In genomic region chr17:60577147-60577925, GRCh38 we compare ENCODE assay signal across 8 cellular contexts. TPM values are rescaled to one million over a fixed set of nuclear protein-coding genes. Genes with fewer than 3 reads are reported as not detected.
DNase-seq lines count a peak whose midpoint lies in the region; ATAC-seq and TF ChIP-seq lines count a peak whose summit lies in the region.

No MANE protein-coding gene starts in this region.

- H3K79me2 ChIP-seq in mesendoderm (ENCODE audit: control insufficient read depth, insufficient read depth, low read length) = no peaks in the 10 kb centered on the region

- H2AK5ac ChIP-seq in mesendoderm (ENCODE audit: low read length) = no peak overlapping the region

- H3K18ac ChIP-seq in mesendoderm (ENCODE audit: low read length) = no peak overlapping the region

- no peak overlapping the region for H3K23ac ChIP-seq in mesendoderm (ENCODE audit: low read length)

- H3K4me1 ChIP-seq in body of pancreas (peaks cover 3% of the 10 kb centered on the region), mesendoderm (ENCODE audit: control insufficient read depth, low read depth, low read length) (no peaks in the 10 kb centered on the region)

- no peak overlapping the region for H2BK120ac ChIP-seq in mesendoderm (ENCODE audit: low read depth, low read length)

- peak in 4 of 7 experiments; percentile 24 to 49 (median 30) for TF ChIP-seq CTCF in body of pancreas (IDR thresholded peaks at IDR 0.05)

- no peak for TF ChIP-seq POLR2A in body of pancreas (IDR thresholded peaks at IDR 0.05)

- H3K36me3 Mint-ChIP-seq in activated naive CD4-positive, alpha-beta T cell treated with anti-CD3 and anti-CD28 coated beads, Interleukin-2, amount 10 ng/mL, durations not matched to agents 7 days and 5 days = no peaks in the 10 kb centered on the region

- no peak overlapping the region for H3K4ac ChIP-seq in mesendoderm (ENCODE audit: low read depth, low read length)

- H3K27me3 ChIP-seq in body of pancreas = no peaks in the 10 kb centered on the region
- H3K27me3 ChIP-seq in mesendoderm (ENCODE audit: insufficient read depth, low read length, poor library complexity) = no peaks in the 10 kb centered on the region

- no peak overlapping the region for H3K27ac Mint-ChIP-seq in activated naive CD4-positive, alpha-beta T cell treated with anti-CD3 and anti-CD28 coated beads, Interleukin-2, amount 10 ng/mL, durations not matched to agents 7 days and 5 days
- peak overlapping the region; percentile 17 to 89 for H3K27ac Mint-ChIP-seq in stimulated activated naive CD8-positive, alpha-beta T cell treated with anti-CD3 and anti-CD28 coated beads, Interleukin-15, amount 100 ng/mL, for 72 hours

- no peaks in the 10 kb centered on the region for H3K36me3 ChIP-seq in body of pancreas (replicated peaks in 1 of 2; ENCODE audit: insufficient read depth in 1 of 2, low read depth in 2 of 2)
- H3K36me3 ChIP-seq in mesendoderm (ENCODE audit: control insufficient read depth, insufficient read depth, low read length) = no peaks in the 10 kb centered on the region

- no peak overlapping the region for H4K5ac ChIP-seq in mesendoderm (ENCODE audit: low read length)

- H3K27me3 Mint-ChIP-seq in activated naive CD4-positive, alpha-beta T cell treated with anti-CD3 and anti-CD28 coated beads, Interleukin-2, amount 10 ng/mL, durations not matched to agents 7 days and 5 days = peaks cover 12% of the 10 kb centered on the region
- peaks cover 5% of the 10 kb centered on the region for H3K27me3 Mint-ChIP-seq in stimulated activated naive CD8-positive, alpha-beta T cell treated with anti-CD3 and anti-CD28 coated beads, Interleukin-15, amount 100 ng/mL, for 72 hours

- ATAC-seq in body of pancreas (no peak), HG02852 (IDR thresholded peaks at IDR 0.05; ENCODE audit: unreplicated experiment) (no peak)
- ATAC-seq in stimulated activated naive CD8-positive, alpha-beta T cell treated with anti-CD3 and anti-CD28 coated beads, Interleukin-15, amount 100 ng/mL, for 72 hours = peak; percentile 50

- 33 to 39% methylated on average over 7 of the region's 7 CpGs for WGBS in body of pancreas, 2 donors
- WGBS in mesendoderm (ENCODE audit: extremely low coverage, insufficient coverage, low lambda C conversion rate) = no CpG with 5 or more reads among the region's 7 CpGs

- no peak overlapping the region for H3K4me2 ChIP-seq in mesendoderm (ENCODE audit: low read length)

- no peak overlapping the region for H2BK5ac ChIP-seq in mesendoderm (ENCODE audit: low read length)

- H3K4me3 Mint-ChIP-seq in activated naive CD4-positive, alpha-beta T cell treated with anti-CD3 and anti-CD28 coated beads, Interleukin-2, amount 10 ng/mL, durations not matched to agents 7 days and 5 days = peak overlapping the region; percentile 69
- peak overlapping the region; percentile 60 to 66 for H3K4me3 Mint-ChIP-seq in stimulated activated naive CD8-positive, alpha-beta T cell treated with anti-CD3 and anti-CD28 coated beads, Interleukin-15, amount 100 ng/mL, for 72 hours

- no peaks in the 10 kb centered on the region for H3K79me1 ChIP-seq in mesendoderm (ENCODE audit: low read length)

- no peak overlapping the region for H2BK15ac ChIP-seq in mesendoderm (replicated peaks; ENCODE audit: low read depth)

- H3K9me3 ChIP-seq in body of pancreas = no peaks in the 10 kb centered on the region

- H3K9me3 Mint-ChIP-seq in activated naive CD4-positive, alpha-beta T cell treated with anti-CD3 and anti-CD28 coated beads, Interleukin-2, amount 10 ng/mL, durations not matched to agents 7 days and 5 days = no peaks in the 10 kb centered on the region
- H3K9me3 Mint-ChIP-seq in stimulated activated naive CD8-positive, alpha-beta T cell treated with anti-CD3 and anti-CD28 coated beads, Interleukin-15, amount 100 ng/mL, for 72 hours = no peaks in the 10 kb centered on the region

- intact Hi-C loops in body of pancreas (cut with DNase I) = no loop called here

- CTCF ChIA-PET in activated naive CD4-positive, alpha-beta T cell treated with anti-CD3 and anti-CD28 coated beads, Interleukin-2, amount 10 ng/mL, durations not matched to agents 7 days and 5 days (lab: Charles Lee) = interaction anchor here (1.0 to 2.0 kb wide), 8 partner anchors 8 to 66 kb away, joined by 3 to 11 read pairs (median 4); no protein-coding TSS in a partner anchor

- no peak overlapping the region for H4K8ac ChIP-seq in mesendoderm (ENCODE audit: low read depth, low read length)

- DNase-seq in activated naive CD4-positive, alpha-beta T cell treated with anti-CD3 and anti-CD28 coated beads, Interleukin-2, amount 10 ng/mL, durations not matched to agents 7 days and 5 days = no peak
- DNase-seq in activated naive CD4-positive, alpha-beta T cell (lab: John Stamatoyannopoulos, UW) = no peak
- DNase-seq in NCI-H2227 treated with DMSO at 0.1 percent for 48 hours (lab: John Stamatoyannopoulos, UW) = peak; percentile 53
- DNase-seq in body of pancreas = peak; percentile 22 to 50 (median 36)
- peak; percentile 47 for DNase-seq in kidney glomerular epithelial cell (lab: John Stamatoyannopoulos, UW)
- DNase-seq in stimulated activated naive CD8-positive, alpha-beta T cell treated with anti-CD3 and anti-CD28 coated beads, Interleukin-15, amount 100 ng/mL, for 72 hours = no peak
- no peak for DNase-seq in mesendoderm

- H3K9ac ChIP-seq in mesendoderm (ENCODE audit: low read length) = no peak overlapping the region

- H3K4me3 ChIP-seq in body of pancreas (no peak overlapping the region), mesendoderm (ENCODE audit: low read length) (no peak overlapping the region)

- H3K4me1 Mint-ChIP-seq in activated naive CD4-positive, alpha-beta T cell treated with anti-CD3 and anti-CD28 coated beads, Interleukin-2, amount 10 ng/mL, durations not matched to agents 7 days and 5 days = peaks cover 8% of the 10 kb centered on the region
- H3K4me1 Mint-ChIP-seq in stimulated activated naive CD8-positive, alpha-beta T cell treated with anti-CD3 and anti-CD28 coated beads, Interleukin-15, amount 100 ng/mL, for 72 hours = peaks cover 12% of the 10 kb centered on the region

- no peak overlapping the region for H3K56ac ChIP-seq in mesendoderm (ENCODE audit: low read length)

- H3K27ac ChIP-seq in body of pancreas (peak overlapping the region in 1 of 4 donors; percentile 27), mesendoderm (ENCODE audit: low read depth, low read length) (no peak overlapping the region)

RNA-seq across cellular contexts. Expression of gene PPM1D, which starts 22.7 kb away (rescaled TPM):
- 10 to 100 TPM in 1 of 2 donors, 1 to 10 TPM in 1; 6.5 to 15.5 TPM for total RNA-seq in body of pancreas
- polyA plus RNA-seq in mesendoderm (2013, experiment 1 of 2) = 8.0 TPM
- polyA plus RNA-seq in mesendoderm (2013, experiment 2 of 2) = 8.3 TPM

RNA-seq across cellular contexts. Expression of gene APPBP2, which starts 51.3 kb away (rescaled TPM):
- 10 to 100 TPM; 10.9 to 15.3 TPM for total RNA-seq in body of pancreas
- 3.6 TPM for polyA plus RNA-seq in mesendoderm (2013, experiment 1 of 2)
- polyA plus RNA-seq in mesendoderm (2013, experiment 2 of 2) = 4.0 TPM

Comparison
In these comparisons a context has a peak if more than half of its experiments do, and no peak if none do; other contexts are left out.
1. DNase-seq: peak in NCI-H2227 treated with DMSO at 0.1 percent for 48 hours (single experiment), body of pancreas (4 of 4) and kidney glomerular epithelial cell (single experiment); none in activated naive CD4-positive, alpha-beta T cell treated with anti-CD3 and anti-CD28 coated beads, Interleukin-2, amount 10 ng/mL, durations not matched to agents 7 days and 5 days (single experiment), activated naive CD4-positive, alpha-beta T cell (0 of 4), stimulated activated naive CD8-positive, alpha-beta T cell treated with anti-CD3 and anti-CD28 coated beads, Interleukin-15, amount 100 ng/mL, for 72 hours (0 of 2) and mesendoderm (single experiment).